ENCODE assay signal across 1 cellular context in the genomic region with DNA sequence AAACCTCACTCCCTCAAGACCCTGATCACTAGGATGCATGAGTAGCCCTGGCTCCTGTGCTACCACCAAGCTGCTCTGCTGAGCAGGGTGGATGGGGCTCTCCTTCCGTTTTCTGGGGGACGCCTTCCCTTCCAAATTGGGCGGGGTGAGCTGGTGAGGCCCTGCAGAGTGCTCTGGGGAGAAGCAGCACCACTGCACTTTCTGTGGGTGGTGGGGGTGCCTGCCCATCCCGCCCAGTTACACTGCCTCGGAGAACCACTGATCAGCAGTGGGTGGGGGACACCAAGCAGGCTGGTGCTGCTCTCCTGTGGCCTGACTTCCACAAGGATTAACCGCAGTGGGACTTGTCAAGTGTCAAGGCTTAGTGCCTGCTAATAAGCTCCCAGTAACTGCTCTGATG.
TF ChIP-seq lines count a peak whose summit lies in the region.

No MANE protein-coding gene starts in this region.

TF ChIP-seq in WTC11, 78 proteins besides CTCF, POLR2A, EP300 and RAD21 (continued from another document):
- TF ChIP-seq, protein P1, sequence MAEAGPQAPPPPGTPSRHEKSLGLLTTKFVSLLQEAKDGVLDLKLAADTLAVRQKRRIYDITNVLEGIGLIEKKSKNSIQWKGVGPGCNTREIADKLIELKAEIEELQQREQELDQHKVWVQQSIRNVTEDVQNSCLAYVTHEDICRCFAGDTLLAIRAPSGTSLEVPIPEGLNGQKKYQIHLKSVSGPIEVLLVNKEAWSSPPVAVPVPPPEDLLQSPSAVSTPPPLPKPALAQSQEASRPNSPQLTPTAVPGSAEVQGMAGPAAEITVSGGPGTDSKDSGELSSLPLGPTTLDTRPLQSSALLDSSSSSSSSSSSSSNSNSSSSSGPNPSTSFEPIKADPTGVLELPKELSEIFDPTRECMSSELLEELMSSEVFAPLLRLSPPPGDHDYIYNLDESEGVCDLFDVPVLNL (CRISPR knock-in tag; IDR thresholded peaks at IDR 0.05; ENCODE audit: borderline replicate concordance, low read depth), result no peak
- TF ChIP-seq, protein P2, sequence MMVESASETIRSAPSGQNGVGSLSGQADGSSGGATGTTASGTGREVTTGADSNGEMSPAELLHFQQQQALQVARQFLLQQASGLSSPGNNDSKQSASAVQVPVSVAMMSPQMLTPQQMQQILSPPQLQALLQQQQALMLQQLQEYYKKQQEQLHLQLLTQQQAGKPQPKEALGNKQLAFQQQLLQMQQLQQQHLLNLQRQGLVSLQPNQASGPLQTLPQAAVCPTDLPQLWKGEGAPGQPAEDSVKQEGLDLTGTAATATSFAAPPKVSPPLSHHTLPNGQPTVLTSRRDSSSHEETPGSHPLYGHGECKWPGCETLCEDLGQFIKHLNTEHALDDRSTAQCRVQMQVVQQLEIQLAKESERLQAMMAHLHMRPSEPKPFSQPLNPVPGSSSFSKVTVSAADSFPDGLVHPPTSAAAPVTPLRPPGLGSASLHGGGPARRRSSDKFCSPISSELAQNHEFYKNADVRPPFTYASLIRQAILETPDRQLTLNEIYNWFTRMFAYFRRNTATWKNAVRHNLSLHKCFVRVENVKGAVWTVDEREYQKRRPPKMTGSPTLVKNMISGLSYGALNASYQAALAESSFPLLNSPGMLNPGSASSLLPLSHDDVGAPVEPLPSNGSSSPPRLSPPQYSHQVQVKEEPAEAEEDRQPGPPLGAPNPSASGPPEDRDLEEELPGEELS (CRISPR knock-in tag; IDR thresholded peaks at IDR 0.05), result no peak
- no peak for TF ChIP-seq MYBL2 (CRISPR knock-in tag; IDR thresholded peaks at IDR 0.05)
- TF ChIP-seq, protein P3, sequence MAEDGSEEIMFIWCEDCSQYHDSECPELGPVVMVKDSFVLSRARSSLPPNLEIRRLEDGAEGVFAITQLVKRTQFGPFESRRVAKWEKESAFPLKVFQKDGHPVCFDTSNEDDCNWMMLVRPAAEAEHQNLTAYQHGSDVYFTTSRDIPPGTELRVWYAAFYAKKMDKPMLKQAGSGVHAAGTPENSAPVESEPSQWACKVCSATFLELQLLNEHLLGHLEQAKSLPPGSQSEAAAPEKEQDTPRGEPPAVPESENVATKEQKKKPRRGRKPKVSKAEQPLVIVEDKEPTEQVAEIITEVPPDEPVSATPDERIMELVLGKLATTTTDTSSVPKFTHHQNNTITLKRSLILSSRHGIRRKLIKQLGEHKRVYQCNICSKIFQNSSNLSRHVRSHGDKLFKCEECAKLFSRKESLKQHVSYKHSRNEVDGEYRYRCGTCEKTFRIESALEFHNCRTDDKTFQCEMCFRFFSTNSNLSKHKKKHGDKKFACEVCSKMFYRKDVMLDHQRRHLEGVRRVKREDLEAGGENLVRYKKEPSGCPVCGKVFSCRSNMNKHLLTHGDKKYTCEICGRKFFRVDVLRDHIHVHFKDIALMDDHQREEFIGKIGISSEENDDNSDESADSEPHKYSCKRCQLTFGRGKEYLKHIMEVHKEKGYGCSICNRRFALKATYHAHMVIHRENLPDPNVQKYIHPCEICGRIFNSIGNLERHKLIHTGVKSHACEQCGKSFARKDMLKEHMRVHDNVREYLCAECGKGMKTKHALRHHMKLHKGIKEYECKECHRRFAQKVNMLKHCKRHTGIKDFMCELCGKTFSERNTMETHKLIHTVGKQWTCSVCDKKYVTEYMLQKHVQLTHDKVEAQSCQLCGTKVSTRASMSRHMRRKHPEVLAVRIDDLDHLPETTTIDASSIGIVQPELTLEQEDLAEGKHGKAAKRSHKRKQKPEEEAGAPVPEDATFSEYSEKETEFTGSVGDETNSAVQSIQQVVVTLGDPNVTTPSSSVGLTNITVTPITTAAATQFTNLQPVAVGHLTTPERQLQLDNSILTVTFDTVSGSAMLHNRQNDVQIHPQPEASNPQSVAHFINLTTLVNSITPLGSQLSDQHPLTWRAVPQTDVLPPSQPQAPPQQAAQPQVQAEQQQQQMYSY (CRISPR knock-in tag; IDR thresholded peaks at IDR 0.05), result no peak
- TF ChIP-seq, protein P4, sequence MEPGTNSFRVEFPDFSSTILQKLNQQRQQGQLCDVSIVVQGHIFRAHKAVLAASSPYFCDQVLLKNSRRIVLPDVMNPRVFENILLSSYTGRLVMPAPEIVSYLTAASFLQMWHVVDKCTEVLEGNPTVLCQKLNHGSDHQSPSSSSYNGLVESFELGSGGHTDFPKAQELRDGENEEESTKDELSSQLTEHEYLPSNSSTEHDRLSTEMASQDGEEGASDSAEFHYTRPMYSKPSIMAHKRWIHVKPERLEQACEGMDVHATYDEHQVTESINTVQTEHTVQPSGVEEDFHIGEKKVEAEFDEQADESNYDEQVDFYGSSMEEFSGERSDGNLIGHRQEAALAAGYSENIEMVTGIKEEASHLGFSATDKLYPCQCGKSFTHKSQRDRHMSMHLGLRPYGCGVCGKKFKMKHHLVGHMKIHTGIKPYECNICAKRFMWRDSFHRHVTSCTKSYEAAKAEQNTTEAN (CRISPR knock-in tag; IDR thresholded peaks at IDR 0.05), result no peak
- no peak for TF ChIP-seq SP1 (CRISPR knock-in tag; conservative IDR thresholded peaks at IDR 0.05)
- TF ChIP-seq, protein P5, sequence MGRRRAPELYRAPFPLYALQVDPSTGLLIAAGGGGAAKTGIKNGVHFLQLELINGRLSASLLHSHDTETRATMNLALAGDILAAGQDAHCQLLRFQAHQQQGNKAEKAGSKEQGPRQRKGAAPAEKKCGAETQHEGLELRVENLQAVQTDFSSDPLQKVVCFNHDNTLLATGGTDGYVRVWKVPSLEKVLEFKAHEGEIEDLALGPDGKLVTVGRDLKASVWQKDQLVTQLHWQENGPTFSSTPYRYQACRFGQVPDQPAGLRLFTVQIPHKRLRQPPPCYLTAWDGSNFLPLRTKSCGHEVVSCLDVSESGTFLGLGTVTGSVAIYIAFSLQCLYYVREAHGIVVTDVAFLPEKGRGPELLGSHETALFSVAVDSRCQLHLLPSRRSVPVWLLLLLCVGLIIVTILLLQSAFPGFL (CRISPR knock-in tag; IDR thresholded peaks at IDR 0.05; ENCODE audit: borderline replicate concordance), result no peak
- TF ChIP-seq GRHL2 (CRISPR knock-in tag; IDR thresholded peaks at IDR 0.05; ENCODE audit: insufficient replicate concordance, severe bottlenecking), result no peak
- TF ChIP-seq, protein P6, sequence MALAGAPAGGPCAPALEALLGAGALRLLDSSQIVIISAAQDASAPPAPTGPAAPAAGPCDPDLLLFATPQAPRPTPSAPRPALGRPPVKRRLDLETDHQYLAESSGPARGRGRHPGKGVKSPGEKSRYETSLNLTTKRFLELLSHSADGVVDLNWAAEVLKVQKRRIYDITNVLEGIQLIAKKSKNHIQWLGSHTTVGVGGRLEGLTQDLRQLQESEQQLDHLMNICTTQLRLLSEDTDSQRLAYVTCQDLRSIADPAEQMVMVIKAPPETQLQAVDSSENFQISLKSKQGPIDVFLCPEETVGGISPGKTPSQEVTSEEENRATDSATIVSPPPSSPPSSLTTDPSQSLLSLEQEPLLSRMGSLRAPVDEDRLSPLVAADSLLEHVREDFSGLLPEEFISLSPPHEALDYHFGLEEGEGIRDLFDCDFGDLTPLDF (CRISPR knock-in tag; IDR thresholded peaks at IDR 0.05), result no peak
TF ChIP-seq in WTC11: peak in this region for 0.
